Comparison of ENCODE assay signal across 11 cellular contexts in the genomic region with DNA sequence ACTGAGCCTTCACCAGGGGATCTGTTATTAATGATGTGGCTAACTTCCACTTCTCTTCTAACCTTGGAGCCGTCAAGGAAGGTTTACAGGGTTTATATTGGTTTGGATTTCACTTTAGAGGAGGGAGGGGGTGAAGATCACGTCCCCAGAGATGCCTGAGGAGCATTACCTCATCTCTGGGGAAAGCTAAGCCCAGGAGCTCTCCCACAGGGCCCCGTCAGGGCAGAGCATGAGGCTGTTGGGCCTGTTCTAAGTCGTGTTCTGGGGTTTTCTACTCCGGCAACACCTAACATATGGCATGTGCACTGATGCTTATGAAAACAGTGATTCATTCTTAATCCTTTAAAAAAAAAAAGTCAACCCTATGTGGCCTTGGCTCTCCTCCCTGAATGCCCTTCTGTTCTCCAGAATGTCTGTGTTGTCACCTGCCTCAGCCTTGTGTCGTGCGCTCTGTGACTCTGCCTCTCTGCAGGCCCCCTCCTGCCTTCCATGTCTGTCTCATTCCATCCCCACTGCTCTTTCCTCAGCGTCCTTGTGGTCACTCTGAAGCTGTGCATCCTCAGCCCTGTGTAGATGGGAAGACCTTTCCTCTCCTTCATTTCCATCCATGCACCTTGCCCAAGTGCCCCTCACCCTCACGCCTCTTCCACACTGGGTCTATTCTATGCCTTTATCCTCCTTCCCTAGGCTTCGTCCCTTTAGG.
DNase-seq lines count a peak whose midpoint lies in the region; ATAC-seq and TF ChIP-seq lines count a peak whose summit lies in the region.
"Had no signal": no experiment of that assay in that cellular context is flagged by ENCODE, and none has a peak within 500 bp of the region (broad histone marks: within the 10 kb centered on the region; RNA-seq: fewer than 3 reads in every experiment).

No MANE protein-coding gene starts in this region.

- no peak for TF ChIP-seq CTCF in AG09319 (IDR thresholded peaks at IDR 0.05; ENCODE audit: low read depth, low read length)
- no peak for TF ChIP-seq CTCF in esophagus muscularis mucosa (IDR thresholded peaks at IDR 0.05)

- H3K27me3 ChIP-seq in esophagus muscularis mucosa (no peaks in the 10 kb centered on the region), H7 (ENCODE audit: control insufficient read depth, insufficient read depth, low read length) (no peaks in the 10 kb centered on the region)

- WGBS in esophagus muscularis mucosa, result 69% methylated on average over 7 of the region's 10 CpGs

- no peaks in the 10 kb centered on the region for H3K4me1 Mint-ChIP-seq in activated T-helper 17 cell treated with anti-CD3 and anti-CD28 coated beads, Interleukin-2, amount 50 U/mL, for 72 hours

- H3K4me3 ChIP-seq in esophagus muscularis mucosa (no peak overlapping the region), H7 (ENCODE audit: insufficient read depth, low read depth, low read length) (no peak overlapping the region)
- H3K4me3 ChIP-seq: coronary artery had no signal

- H3K27me3 Mint-ChIP-seq in activated T-helper 17 cell treated with anti-CD3 and anti-CD28 coated beads, Interleukin-2, amount 50 U/mL, for 72 hours, result no peaks in the 10 kb centered on the region

- TF ChIP-seq POLR2A in esophagus muscularis mucosa (IDR thresholded peaks at IDR 0.05; ENCODE audit: low read depth), result no peak

- DNase-seq in AG09319 (ENCODE audit: extremely low read depth, low read depth), result peak; percentile 32
- peak; percentile 68 for DNase-seq in HCEC 1CT
- peak; percentile 61 for DNase-seq in islet precursor cell
- DNase-seq in esophagus muscularis mucosa (ENCODE audit: extremely low spot score), result no peak
- no peak for DNase-seq in H7
- DNase-seq in LoVo (ENCODE audit: low spot score), result no peak
- DNase-seq: NCI-H2081 treated with DMSO at 0.1 percent for 48 hours had no signal

- no peaks in the 10 kb centered on the region for H3K36me3 Mint-ChIP-seq in activated T-helper 17 cell treated with anti-CD3 and anti-CD28 coated beads, Interleukin-2, amount 50 U/mL, for 72 hours (ENCODE audit: low read depth)

- H3K36me3 ChIP-seq in esophagus muscularis mucosa, result no peaks in the 10 kb centered on the region
- H3K36me3 ChIP-seq in H7 (replicated peaks; ENCODE audit: control insufficient read depth, insufficient read depth, low read length), result no peaks in the 10 kb centered on the region

- H3K4me3 Mint-ChIP-seq in activated T-helper 17 cell treated with anti-CD3 and anti-CD28 coated beads, Interleukin-2, amount 50 U/mL, for 72 hours, result no peak overlapping the region
- H3K4me3 Mint-ChIP-seq: memory B cell had no signal

- intact Hi-C loops in esophagus muscularis mucosa (cut with DNase I), result no loop called here

- no peaks in the 10 kb centered on the region for H3K9me3 ChIP-seq in esophagus muscularis mucosa

- no peaks in the 10 kb centered on the region for H3K9me3 Mint-ChIP-seq in activated T-helper 17 cell treated with anti-CD3 and anti-CD28 coated beads, Interleukin-2, amount 50 U/mL, for 72 hours
- H3K9me3 Mint-ChIP-seq: memory B cell had no signal

- H3K27ac ChIP-seq in esophagus muscularis mucosa (replicated peaks in 1 of 4), result peak overlapping the region in 1 of 4 donors; percentile 15
- H3K27ac ChIP-seq: coronary artery had no signal

- H3K4me1 ChIP-seq in esophagus muscularis mucosa, result peaks cover 0 to 14% (median 11%) of the 10 kb centered on the region in 4 donors

- ATAC-seq in activated T-helper 17 cell treated with anti-CD3 and anti-CD28 coated beads, Interleukin-2, amount 50 U/mL, for 72 hours (replicated peaks), result peak; percentile 45
- no peak for ATAC-seq in GM19328 (IDR thresholded peaks at IDR 0.05; ENCODE audit: unreplicated experiment)

- TF ChIP-seq EP300 in esophagus muscularis mucosa (IDR thresholded peaks at IDR 0.05), result no peak

- H3K27ac Mint-ChIP-seq in activated T-helper 17 cell treated with anti-CD3 and anti-CD28 coated beads, Interleukin-2, amount 50 U/mL, for 72 hours, result peak overlapping the region; percentile 0

Comparison
In these comparisons a context has a peak if more than half of its experiments do, and no peak if none do; other contexts are left out.
1. DNase-seq: peak in AG09319 (single experiment), HCEC 1CT (single experiment) and islet precursor cell (single experiment); none in esophagus muscularis mucosa (single experiment), H7 (single experiment) and LoVo (single experiment).